Comparison of ENCODE assay signal across 23 cellular contexts in the genomic region with DNA sequence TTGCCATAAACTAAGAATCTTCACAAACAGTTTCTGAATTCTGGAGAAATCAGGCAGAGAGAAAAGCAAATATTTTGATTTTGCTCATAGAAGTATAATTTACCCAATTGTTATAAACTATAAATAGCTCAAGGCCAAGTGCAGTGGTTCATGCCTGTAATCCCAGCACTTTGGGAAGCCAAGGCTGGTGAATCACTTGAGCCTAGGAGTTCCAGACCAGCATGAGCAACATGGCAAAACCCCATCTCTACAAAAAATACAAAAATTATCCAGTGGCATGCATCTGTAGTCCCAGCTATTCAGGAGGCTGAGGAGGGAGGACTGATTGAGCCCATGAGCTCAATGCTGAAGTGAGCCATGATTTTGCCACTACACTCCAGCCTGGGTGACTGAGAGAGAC. TPM values are rescaled to one million over a fixed set of nuclear protein-coding genes. Genes with fewer than 3 reads are reported as not detected.
"Had no signal": no experiment of that assay in that cellular context is flagged by ENCODE, and none has a peak within 500 bp of the region (broad histone marks: within the 10 kb centered on the region; RNA-seq: fewer than 3 reads in every experiment).

No MANE protein-coding gene starts in this region.

- H3K4me3 ChIP-seq: colonic mucosa, lower lobe of right lung, pancreas, right lobe of liver, thyroid gland had no signal

- H3K27me3 ChIP-seq: colonic mucosa, neutrophil, pancreas, right lobe of liver, thyroid gland had no signal

- H3K27ac ChIP-seq: colonic mucosa, epithelial cell of prostate, lower lobe of right lung, neutrophil, pancreas, right lobe of liver, thyroid gland had no signal

- H3K36me3 ChIP-seq: colonic mucosa, lower lobe of right lung, neutrophil, pancreas, right lobe of liver, thyroid gland had no signal

- ATAC-seq: esophagus mucosa; left ventricle myocardium superior; lower lobe of right lung; natural killer cell treated with Interleukin-12 subunit alpha and Interleukin-12 subunit beta and Interleukin-15 and Interleukin-18, amount 100 ng/mL, for 72 hours; right lobe of liver; stimulated activated naive B cell treated with anti-CD40 and anti-IgM and Interleukin-4, amounts not matched to agents 10 μg/mL and 1 μg/mL and 100 μg/mL, for 72 hours; stimulated activated naive CD8-positive, alpha-beta T cell treated with anti-CD3 and anti-CD28 coated beads, Interleukin-15, amount 100 ng/mL, for 72 hours had no signal

- DNase-seq: colonic mucosa; effector CD8-positive, alpha-beta T cell; endodermal cell; head of caudate nucleus; left ventricle myocardium superior; lower lobe of right lung; naive B cell; pancreas; retina; right lobe of liver; small intestine; stimulated activated CD4-positive, alpha-beta T cell treated with anti-CD3 and anti-CD28 coated beads, Interleukin-15, amount 100 ng/mL, for 24 hours; stimulated activated CD4-positive, alpha-beta T cell treated with anti-CD3 and anti-CD28 coated beads, Interleukin-2, amount 100 ng/mL, for 48 hours; stimulated activated naive B cell treated with anti-CD40 and anti-IgM and Interleukin-4, amounts not matched to agents 10 μg/mL and 1 μg/mL and 100 μg/mL, for 72 hours; stimulated activated naive CD8-positive, alpha-beta T cell treated with anti-CD3 and anti-CD28 coated beads, Interleukin-15, amount 100 ng/mL, for 72 hours; thyroid gland had no signal

- H3K4me1 ChIP-seq: colonic mucosa, lower lobe of right lung, pancreas, right lobe of liver, thyroid gland had no signal

- H3K9me3 ChIP-seq: colonic mucosa, neutrophil, pancreas, right lobe of liver, thyroid gland had no signal

RNA-seq across cellular contexts. Expression of gene MMP19, which starts 19.6 kb away (rescaled TPM):
- total RNA-seq: frontal cortex, neural crest cell, temporal lobe had no signal
